ENCODE assay signal across 18 cellular contexts in the genomic region with DNA sequence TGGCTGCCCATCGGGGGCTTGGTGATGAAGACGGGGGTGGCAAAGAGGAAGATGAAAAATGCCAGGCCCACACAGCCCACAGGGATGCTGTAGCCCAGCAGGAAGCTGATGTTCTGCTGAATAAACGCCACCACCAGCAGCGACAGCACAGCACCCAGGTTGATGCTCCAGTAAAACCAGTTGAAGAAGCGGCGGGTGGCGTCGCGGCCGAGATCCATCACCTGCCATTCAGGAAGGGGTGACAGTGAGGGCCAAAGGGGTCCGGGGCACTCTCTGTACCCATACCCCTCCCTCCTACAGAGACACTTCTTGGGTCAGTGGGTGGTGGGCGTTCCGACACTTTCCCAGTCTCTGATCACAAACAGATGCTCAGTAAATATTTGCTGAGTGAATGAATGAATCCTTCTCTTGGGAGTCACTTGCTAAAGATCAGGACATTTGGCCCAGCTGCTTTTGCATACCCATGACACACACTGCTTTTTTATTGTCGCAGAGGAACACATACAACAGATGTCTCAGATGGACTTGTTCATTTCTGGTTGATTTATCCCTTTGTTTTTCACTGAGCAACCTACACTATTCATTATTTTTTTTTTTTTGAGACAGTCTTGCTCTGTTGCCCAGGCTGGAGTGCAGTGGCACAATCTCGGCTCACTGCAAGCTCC. TPM values are rescaled to one million over a fixed set of nuclear protein-coding genes. Genes with fewer than 3 reads are reported as not detected.
A peak's percentile ranks its signal among the peaks of the same experiment; 100 is the strongest.
DNase-seq lines count a peak whose midpoint lies in the region; ATAC-seq lines count a peak whose summit lies in the region.
"Had no signal": no experiment of that assay in that cellular context is flagged by ENCODE, and none has a peak within 500 bp of the region (broad histone marks: within the 10 kb centered on the region; RNA-seq: fewer than 3 reads in every experiment).

No MANE protein-coding gene starts in this region.

- ATAC-seq in memory B cell (ENCODE audit: low read depth) = no peak
- ATAC-seq in HG03520 (IDR thresholded peaks at IDR 0.05; ENCODE audit: unreplicated experiment) = no peak
- ATAC-seq: A549 had no signal

- peaks cover 22% of the 10 kb centered on the region for H3K36me3 Mint-ChIP-seq in memory B cell
- H3K36me3 Mint-ChIP-seq: CD4-positive, CD25-positive, alpha-beta regulatory T cell had no signal

- intact Hi-C loops in posterior vena cava (cut with DNase I) = no loop called here

- no peak overlapping the region for H3K4me3 Mint-ChIP-seq in memory B cell
- H3K4me3 Mint-ChIP-seq: CD4-positive, CD25-positive, alpha-beta regulatory T cell had no signal

- DNase-seq in NCI-H748 (lab: John Stamatoyannopoulos, UW; ENCODE audit: unreplicated experiment) (peak; percentile 27), NCI-H748 treated with DMSO at 0.1 percent for 48 hours (lab: John Stamatoyannopoulos, UW) (no peak), NCI-H446 (lab: John Stamatoyannopoulos, UW) (peak; percentile 38 to 76), memory B cell (ENCODE audit: low spot score in 2 of 2) (no peak), NAMALWA (ENCODE audit: low spot score) (no peak), hippocampal formation (lab: John Stamatoyannopoulos, UW) (no peak), posterior vena cava (ENCODE audit: low spot score) (no peak)
- DNase-seq: CD4-positive, CD25-positive, alpha-beta regulatory T cell; GM23248; IMR-90; NCI-H1436 treated with DMSO at 0.1 percent for 48 hours; NCI-H2107; NCI-H526 treated with DMSO at 0.1 percent for 48 hours; PC-9 had no signal

- H3K27ac Mint-ChIP-seq in memory B cell = peak overlapping the region; percentile 1
- H3K27ac Mint-ChIP-seq: CD4-positive, CD25-positive, alpha-beta regulatory T cell had no signal

- no peaks in the 10 kb centered on the region for H3K27me3 Mint-ChIP-seq in memory B cell

- no peaks in the 10 kb centered on the region for H3K9me3 Mint-ChIP-seq in memory B cell

- peaks cover 49% of the 10 kb centered on the region for H3K4me1 Mint-ChIP-seq in memory B cell

RNA-seq across cellular contexts. Expression of gene SLC15A3, which starts 5.2 kb away (rescaled TPM):
- 10 to 100 TPM; 27.4 to 29.3 TPM for total RNA-seq in posterior vena cava

RNA-seq across cellular contexts. Expression of gene TMEM132A, which starts 22.5 kb away (rescaled TPM):
- total RNA-seq in posterior vena cava = 1 to 10 TPM; 5.4 to 7.7 TPM
- total RNA-seq: CD4-positive, CD25-positive, alpha-beta regulatory T cell had no signal

RNA-seq across cellular contexts. Expression of gene CD6, which starts 24.7 kb away (rescaled TPM):
- total RNA-seq in posterior vena cava = under 1 TPM; 0.43 to 0.93 TPM
- total RNA-seq: GM23248, IMR-90, LHCN-M2, SK-MEL-5 had no signal

RNA-seq across cellular contexts. Expression of gene TMEM109, which starts 32.8 kb away (rescaled TPM):
- total RNA-seq in posterior vena cava = 100 to 1,000 TPM; 118 to 125 TPM

RNA-seq across cellular contexts. Expression of gene PRPF19, which starts 40.3 kb away (rescaled TPM):
- total RNA-seq in posterior vena cava = 10 to 100 TPM; 47.6 to 50.9 TPM

Comparison
In these comparisons a context has a peak if more than half of its experiments do, and no peak if none do; other contexts are left out.
1. DNase-seq: peak in NCI-H748 (single experiment) and NCI-H446 (2 of 2); none in NCI-H748 treated with DMSO at 0.1 percent for 48 hours (single experiment), memory B cell (0 of 2), NAMALWA (single experiment), hippocampal formation (0 of 2) and posterior vena cava (single experiment).